14 cellular contexts compared by ENCODE assay signal in genomic region chr5:87354496-87354895, GRCh38. TPM values are rescaled to one million over a fixed set of nuclear protein-coding genes. Genes with fewer than 3 reads are reported as not detected.
DNase-seq lines count a peak whose midpoint lies in the region; ATAC-seq and FAIRE-seq lines count a peak whose summit lies in the region.
"Had no signal": no experiment of that assay in that cellular context is flagged by ENCODE, and none has a peak within 500 bp of the region (broad histone marks: within the 10 kb centered on the region; RNA-seq: fewer than 3 reads in every experiment).

No MANE protein-coding gene starts in this region.

- H3K9me3 ChIP-seq in CD4-positive, CD25-positive, alpha-beta regulatory T cell (ENCODE audit: control insufficient read depth in 2 of 2, low read length in 2 of 2), result no peaks in the 10 kb centered on the region

- H3K4me1 ChIP-seq in CD4-positive, CD25-positive, alpha-beta regulatory T cell (ENCODE audit: control insufficient read depth, insufficient read depth, low read length, poor library complexity, severe bottlenecking), result no peaks in the 10 kb centered on the region

- no peak for ATAC-seq in CD4-positive, CD25-positive, alpha-beta regulatory T cell (ENCODE audit: low read depth in 2 of 2)
- ATAC-seq in HG02763 (IDR thresholded peaks at IDR 0.05; ENCODE audit: unreplicated experiment) (peak; percentile 77), HG03469 (IDR thresholded peaks at IDR 0.05; ENCODE audit: unreplicated experiment) (peak; percentile 91)
- ATAC-seq: sciatic nerve, SK-N-SH treated with all-trans-retinoic acid at 6 μM for 48 hours had no signal

- H3K27me3 Mint-ChIP-seq in CD4-positive, CD25-positive, alpha-beta regulatory T cell, result no peaks in the 10 kb centered on the region

- H3K4me3 ChIP-seq in CD4-positive, CD25-positive, alpha-beta regulatory T cell (ENCODE audit: low read depth, low read length), result no peak overlapping the region
- no peak overlapping the region for H3K4me3 ChIP-seq in H7 (ENCODE audit: insufficient read depth, low read depth, low read length)

- DNase-seq in CD4-positive, CD25-positive, alpha-beta regulatory T cell, result no peak
- DNase-seq in GM19239 (ENCODE audit: insufficient read length, low spot score) (no peak), Kasumi-1 (lab: John Stamatoyannopoulos, UW) (no peak), occipital lobe (lab: John Stamatoyannopoulos, UW) (no peak), H7 (no peak)
- no peak for DNase-seq in activated CD8-positive, alpha-beta memory T cell treated with anti-CD3 and anti-CD28 coated beads for 24 hours
- DNase-seq: KBM-7, midbrain, NCI-H187 treated with DMSO at 0.1 percent for 48 hours had no signal

- no peaks in the 10 kb centered on the region for H3K9me3 Mint-ChIP-seq in CD4-positive, CD25-positive, alpha-beta regulatory T cell
- H3K9me3 Mint-ChIP-seq: activated T-helper 2 cell treated with anti-CD3 and anti-CD28 coated beads, Interferon-gamma antibody, Interleukin-2, Interleukin-4, amounts not matched to agents 10 μg/mL and 5 μg/mL and 100 μg/mL, durations not matched to agents 14 hours and 24 hours and 36 hours had no signal

- peaks cover 17 to 46% (median 33%) of the 10 kb centered on the region in 4 donors for H3K4me1 Mint-ChIP-seq in CD4-positive, CD25-positive, alpha-beta regulatory T cell

- H3K27me3 ChIP-seq in CD4-positive, CD25-positive, alpha-beta regulatory T cell (ENCODE audit: control insufficient read depth, insufficient read depth, low read length), result no peaks in the 10 kb centered on the region
- H3K27me3 ChIP-seq in H7 (ENCODE audit: control insufficient read depth, insufficient read depth, low read length), result no peaks in the 10 kb centered on the region

- no peak overlapping the region for H3K4me3 Mint-ChIP-seq in CD4-positive, CD25-positive, alpha-beta regulatory T cell

- H3K27ac ChIP-seq in CD4-positive, CD25-positive, alpha-beta regulatory T cell (ENCODE audit: insufficient read depth, low read length, poor library complexity, severe bottlenecking), result no peak overlapping the region

- peaks cover 37% of the 10 kb centered on the region for H3K36me3 Mint-ChIP-seq in CD4-positive, CD25-positive, alpha-beta regulatory T cell

- peaks cover 38% of the 10 kb centered on the region for H3K36me3 ChIP-seq in CD4-positive, CD25-positive, alpha-beta regulatory T cell (ENCODE audit: control insufficient read depth, insufficient read depth, low read length)
- no peaks in the 10 kb centered on the region; the same call in 1 of the 2 replicates for H3K36me3 ChIP-seq in H7 (replicated peaks; ENCODE audit: control insufficient read depth, insufficient read depth, low read length)

- peak; percentile 91 for FAIRE-seq in GM19239 (lab: Jason Lieb, UNC)

- peak overlapping the region; percentile 0 to 24 (median 20) for H3K27ac Mint-ChIP-seq in CD4-positive, CD25-positive, alpha-beta regulatory T cell
- H3K27ac Mint-ChIP-seq: activated T-helper 2 cell treated with anti-CD3 and anti-CD28 coated beads, Interferon-gamma antibody, Interleukin-2, Interleukin-4, amounts not matched to agents 10 μg/mL and 5 μg/mL and 100 μg/mL, durations not matched to agents 14 hours and 24 hours and 36 hours had no signal

RNA-seq across cellular contexts. Expression of gene CCNH, which starts 58.2 kb away (rescaled TPM):
- 393 TPM for total RNA-seq in CD4-positive, CD25-positive, alpha-beta regulatory T cell
- 10 to 100 TPM; 60.0 to 65.8 (median 63.5) TPM for polyA plus RNA-seq in CD4-positive, CD25-positive, alpha-beta regulatory T cell
- 184 TPM for total RNA-seq in occipital lobe
- total RNA-seq in H7 (2014; rRNA removed; shearing (Covaris generic)), result 44.3 and 54.4 TPM in 2 replicates

Comparison
In these comparisons a context has a peak if more than half of its experiments do, and no peak if none do; other contexts are left out.
1. ATAC-seq: peak in HG02763 (single experiment) and HG03469 (single experiment); none in CD4-positive, CD25-positive, alpha-beta regulatory T cell (0 of 2).